ENCODE assay signal across 8 cellular contexts in genomic region chr15:68277605-68278344, GRCh38. TPM values are rescaled to one million over a fixed set of nuclear protein-coding genes. Genes with fewer than 3 reads are reported as not detected.
DNase-seq lines count a peak whose midpoint lies in the region; ATAC-seq and TF ChIP-seq lines count a peak whose summit lies in the region.

FEM1B (plus strand) TSS chr15:68277745; CDS start chr15:68278418, 673 bp downstream.

- TF ChIP-seq CTCF in GM13976 (IDR thresholded peaks at IDR 0.05; ENCODE audit: borderline replicate concordance, control extremely low read depth, extremely low read depth, insufficient read depth, missing control alignments) (no peak), type B pancreatic cell (conservative IDR thresholded peaks at IDR 0.05) (peak; percentile 72)

- POLR2A ChIA-PET in T-cell (lab: Charles Lee): interaction anchor here in 1 of 2 donors (0.6 to 0.7 kb wide), 5 partner anchors 13 to 1186 kb away, joined by 3 to 5 read pairs (median 4); no protein-coding TSS in a partner anchor

- intact Hi-C loops in cardiac septum (cut with DNase I) (loop anchor here (2.0 kb wide), 1 partner anchor 21 kb away; no protein-coding TSS in a partner anchor), posterior cingulate gyrus (cut with DNase I) (loop anchor here (1.0 kb wide), 1 partner anchor 20 kb away; no protein-coding TSS in a partner anchor)

- CTCF ChIA-PET in T-cell (lab: Charles Lee): interaction anchor here in 1 of 2 donors (0.5 to 1.9 kb wide), 7 partner anchors 25 to 1376 kb away, joined by 3 to 9 read pairs (median 5); partner anchors contain the start of gene CLN6

- DNase-seq in GM13976 (ENCODE audit: low spot score) (peak; percentile 94), NCI-H146 (lab: John Stamatoyannopoulos, UW) (peak; percentile 88), T-cell (peak; percentile 78 to 89 (median 85)), cardiac septum (ENCODE audit: low spot score) (peak; percentile 95), posterior cingulate gyrus (peak; percentile 84 to 98 (median 90)), type B pancreatic cell (ENCODE audit: extremely low spot score, unreplicated experiment) (peak; percentile 87)

- no peaks in the 10 kb centered on the region for H3K9me3 Mint-ChIP-seq in T-cell
- no peaks in the 10 kb centered on the region for H3K9me3 Mint-ChIP-seq in type B pancreatic cell

- peak within 1 kb of the TSS; percentile 98 for H3K27ac ChIP-seq in adipose tissue (ENCODE audit: low read depth, low read length)

- H3K4me3 Mint-ChIP-seq in T-cell (peak within 1 kb of the TSS; percentile 94 to 97 (median 95)), type B pancreatic cell (peak within 1 kb of the TSS; percentile 100)

- ATAC-seq in HG02852 (IDR thresholded peaks at IDR 0.05; ENCODE audit: unreplicated experiment): peak; percentile 75
- ATAC-seq in T-cell (replicated peaks in 1 of 4): peak; percentile 78 to 85 (median 80)

- H3K36me3 Mint-ChIP-seq in T-cell (peaks cover 5% of the 10 kb centered on the region), type B pancreatic cell (peaks cover 9% of the 10 kb centered on the region)

- WGBS in adipose tissue, 3 donors: 0% methylated on average over 78 to 85 of the region's 85 CpGs

- H3K27me3 Mint-ChIP-seq in T-cell: no peaks in the 10 kb centered on the region
- H3K27me3 Mint-ChIP-seq in type B pancreatic cell: no peaks in the 10 kb centered on the region

- H3K4me1 Mint-ChIP-seq in T-cell (peaks cover 53 to 59% (median 58%) of the 10 kb centered on the region in 3 donors), type B pancreatic cell (ENCODE audit: unreplicated experiment) (peaks cover 38% of the 10 kb centered on the region)

- in situ Hi-C loops in GM13976 (cut with MboI; ENCODE audit: low sequenced_read_pairs, unreplicated experiment): no loop called here

- H3K27ac Mint-ChIP-seq in T-cell: peak within 1 kb of the TSS; percentile 98 to 99
- peak within 1 kb of the TSS; percentile 99 for H3K27ac Mint-ChIP-seq in type B pancreatic cell

RNA-seq across cellular contexts. Expression of gene FEM1B, which starts in this region (rescaled TPM):
- total RNA-seq in T-cell (10 to 100 TPM; 36.9 to 75.8 (median 55.3) TPM), cardiac septum (114 TPM), type B pancreatic cell (ENCODE audit: low replicate concordance) (54.2 and 63.1 TPM in 2 replicates)
- 10 to 100 TPM in 2 of 3 donors, 1 to 10 TPM in 1; 5.1 to 15.6 (median 11.7) TPM for polyA plus RNA-seq in adipose tissue

Comparison
In these comparisons a context has a peak if more than half of its experiments do, and no peak if none do; other contexts are left out.
1. Peak in every context shown above with its lines: DNase-seq, ATAC-seq and H3K27ac ChIP-seq.